In the genomic region with DNA sequence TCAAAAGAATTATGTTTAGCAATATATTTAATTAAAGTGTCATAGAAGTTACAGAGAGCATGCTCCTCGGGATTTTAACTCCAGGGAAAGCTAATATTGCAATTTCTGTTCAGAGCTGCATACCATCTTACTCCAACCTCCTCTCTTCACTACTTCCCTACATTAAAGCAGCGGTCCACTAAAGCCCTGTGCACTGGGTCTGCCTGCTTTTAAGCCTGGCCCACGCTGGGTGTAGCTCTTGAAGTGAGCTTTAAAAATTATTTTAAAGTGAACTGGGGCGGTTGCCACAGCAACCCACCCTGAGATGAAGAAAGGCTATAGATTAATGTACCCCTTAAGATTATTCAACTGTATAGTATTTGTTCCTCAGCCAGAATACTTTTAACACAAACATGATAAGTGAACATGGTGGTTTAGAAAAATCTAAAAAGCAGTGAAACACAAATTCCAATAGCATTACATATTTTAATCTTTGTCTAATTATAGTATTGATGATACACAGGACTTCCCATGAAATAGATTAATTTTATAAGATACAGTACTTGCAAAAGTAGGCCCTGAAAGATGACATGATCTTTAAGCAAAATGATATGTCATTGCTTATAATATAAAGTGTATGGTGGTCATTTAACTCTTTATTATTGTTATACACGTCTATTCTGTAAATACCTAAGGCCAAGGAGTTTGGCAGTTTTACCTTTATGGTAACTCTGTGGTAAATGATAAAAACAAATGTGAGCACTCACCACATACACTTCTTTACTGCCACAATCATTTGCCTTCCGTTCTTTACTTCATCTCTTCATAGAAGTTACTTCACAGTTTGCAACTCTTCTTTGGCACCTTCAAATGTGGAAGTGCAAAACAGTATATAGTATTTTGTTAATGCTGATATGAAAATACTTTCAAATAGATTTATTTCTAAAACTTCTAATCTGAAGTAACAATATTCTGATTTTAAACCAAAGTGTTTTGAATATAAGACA, we compare ENCODE assay signal across 12 cellular contexts. TPM values are rescaled to one million over a fixed set of nuclear protein-coding genes. Genes with fewer than 3 reads are reported as not detected.
DNase-seq lines count a peak whose midpoint lies in the region; ATAC-seq and TF ChIP-seq lines count a peak whose summit lies in the region.
"Had no signal": no experiment of that assay in that cellular context is flagged by ENCODE, and none has a peak within 500 bp of the region (broad histone marks: within the 10 kb centered on the region; RNA-seq: fewer than 3 reads in every experiment).

No MANE protein-coding gene starts in this region.

- no peak for TF ChIP-seq RAD21 in SK-N-SH (IDR thresholded peaks at IDR 0.05; ENCODE audit: low read length)

- no peak for ATAC-seq in SK-N-SH treated with all-trans-retinoic acid at 6 μM for 48 hours

- H3K27ac Mint-ChIP-seq in progenitor cell of endocrine pancreas, result no peak overlapping the region
- H3K27ac Mint-ChIP-seq: activated CD4-positive, alpha-beta memory T cell treated with anti-CD3 and anti-CD28 coated beads, Interleukin-2, amount 10 ng/mL, durations not matched to agents 7 days and 5 days had no signal

- no peak overlapping the region; the same call in 1 of the 2 replicates for H2AFZ ChIP-seq in SK-N-SH (ENCODE audit: low read depth)
- H2AFZ ChIP-seq in OCI-LY1 (ENCODE audit: low read length), result no peak overlapping the region

- DNase-seq in SK-N-SH (no peak), tibial artery (no peak), GM19240 (ENCODE audit: insufficient read length, low spot score) (no peak), ecto neural progenitor cell (ENCODE audit: low spot score) (no peak), progenitor cell of endocrine pancreas (ENCODE audit: low spot score, unreplicated experiment) (no peak)
- DNase-seq: activated CD4-positive, alpha-beta memory T cell treated with anti-CD3 and anti-CD28 coated beads, Interleukin-2, amount 10 ng/mL, durations not matched to agents 7 days and 5 days; amygdala; stimulated activated CD4-positive, alpha-beta T cell treated with anti-CD3 and anti-CD28 coated beads, Interleukin-15, amount 100 ng/mL, for 24 hours; trophoblast cell had no signal

- H3K27me3 ChIP-seq in SK-N-SH (ENCODE audit: insufficient read depth), result no peaks in the 10 kb centered on the region
- H3K27me3 ChIP-seq in OCI-LY1 (ENCODE audit: insufficient read depth, low read length), result no peaks in the 10 kb centered on the region
- H3K27me3 ChIP-seq in layer of hippocampus (ENCODE audit: control insufficient read depth, insufficient read depth, low read length), result no peaks in the 10 kb centered on the region
- H3K27me3 ChIP-seq in tibial artery, result no peaks in the 10 kb centered on the region

- H3K9me3 ChIP-seq in SK-N-SH, result no peaks in the 10 kb centered on the region
- H3K9me3 ChIP-seq in OCI-LY1 (ENCODE audit: low read length), result no peaks in the 10 kb centered on the region
- no peaks in the 10 kb centered on the region for H3K9me3 ChIP-seq in tibial artery

- TF ChIP-seq CTCF in SK-N-SH (IDR thresholded peaks at IDR 0.05) (no peak), OCI-LY1 (IDR thresholded peaks at IDR 0.05; ENCODE audit: low read length) (no peak), tibial artery (IDR thresholded peaks at IDR 0.05) (no peak), progenitor cell of endocrine pancreas (IDR thresholded peaks at IDR 0.05; ENCODE audit: unreplicated experiment) (no peak)

- no peak overlapping the region for H3K27ac ChIP-seq in SK-N-SH (ENCODE audit: low read depth in 2 of 2, low read length in 1 of 2)
- peak overlapping the region; percentile 63 for H3K27ac ChIP-seq in OCI-LY1 (ENCODE audit: low read depth, low read length, poor library complexity, severe bottlenecking)
- H3K27ac ChIP-seq in layer of hippocampus (ENCODE audit: low read depth, low read length), result peak overlapping the region; percentile 60
- peak overlapping the region; percentile 93 to 97 for H3K27ac ChIP-seq in tibial artery

- H3K4me1 Mint-ChIP-seq in progenitor cell of endocrine pancreas (ENCODE audit: low read depth), result peaks cover 8% of the 10 kb centered on the region

- CTCF ChIA-PET in SK-N-SH (lab: Yijun Ruan, JAX), result no interaction called here

- intact Hi-C loops in tibial artery (cut with DNase I; ENCODE audit: low total_unique reads), result loop anchor here (5.0 to 10.0 kb wide), 2 partner anchors 58 to 100 kb away; no protein-coding TSS in a partner anchor

- H3K36me3 Mint-ChIP-seq in progenitor cell of endocrine pancreas (ENCODE audit: insufficient read depth), result no peaks in the 10 kb centered on the region

- no peak overlapping the region for H3K4me2 ChIP-seq in SK-N-SH
- peak overlapping the region; percentile 41; the same call in 1 of the 2 replicates for H3K4me2 ChIP-seq in OCI-LY1 (ENCODE audit: low read length)

- H3K79me2 ChIP-seq in SK-N-SH (ENCODE audit: insufficient read depth) (no peaks in the 10 kb centered on the region), OCI-LY1 (ENCODE audit: insufficient read depth, low read length) (peaks cover 8% of the 10 kb centered on the region)

- H3K4me1 ChIP-seq in SK-N-SH (ENCODE audit: control insufficient read depth in 1 of 2, insufficient read depth in 2 of 2, low read depth in 1 of 2, low read length in 1 of 2), result peaks cover 0 to 2% of the 10 kb centered on the region in 2 experiments; a peak in 2 of 4 replicates
- peaks cover 71% of the 10 kb centered on the region for H3K4me1 ChIP-seq in OCI-LY1 (ENCODE audit: insufficient read depth, low read length, severe bottlenecking)
- peaks cover 0 to 43% (median 11%) of the 10 kb centered on the region in 4 donors for H3K4me1 ChIP-seq in tibial artery

- H3K27me3 Mint-ChIP-seq in progenitor cell of endocrine pancreas, result peaks cover 52% of the 10 kb centered on the region

- H4K20me1 ChIP-seq in SK-N-SH (ENCODE audit: insufficient read depth) (no peaks in the 10 kb centered on the region), OCI-LY1 (ENCODE audit: insufficient read depth, low read length) (no peaks in the 10 kb centered on the region)

- H3K4me3 Mint-ChIP-seq in progenitor cell of endocrine pancreas (ENCODE audit: low read depth), result no peak overlapping the region
- H3K4me3 Mint-ChIP-seq: activated CD4-positive, alpha-beta memory T cell treated with anti-CD3 and anti-CD28 coated beads, Interleukin-2, amount 10 ng/mL, durations not matched to agents 7 days and 5 days had no signal

- H3F3A ChIP-seq in SK-N-SH (replicated peaks; ENCODE audit: insufficient read depth) (peaks cover 10% of the 10 kb centered on the region), OCI-LY1 (ENCODE audit: insufficient read depth, low read length) (no peaks in the 10 kb centered on the region; the same call in 1 of the 2 replicates)

- H3K9me2 ChIP-seq in SK-N-SH, result no peaks in the 10 kb centered on the region
- no peaks in the 10 kb centered on the region for H3K9me2 ChIP-seq in OCI-LY1 (ENCODE audit: low read depth, low read length)

- H3K4me3 ChIP-seq in SK-N-SH (ENCODE audit: low read depth in 2 of 2, low read length in 1 of 2) (no peak overlapping the region), OCI-LY1 (ENCODE audit: low read depth, low read length, poor library complexity, severe bottlenecking) (no peak overlapping the region), tibial artery (peak overlapping the region; percentile 38 to 73)

- POLR2A ChIA-PET in SK-N-SH (lab: Yijun Ruan, JAX), result no interaction called here

- WGBS in SK-N-SH (ENCODE audit: low lambda C conversion rate), result 80% methylated on average over 6 of the region's 6 CpGs

- H3K9ac ChIP-seq in SK-N-SH (no peak overlapping the region), OCI-LY1 (ENCODE audit: low read length) (no peak overlapping the region)

- H3K36me3 ChIP-seq in SK-N-SH (replicated peaks in 1 of 2; ENCODE audit: control insufficient read depth in 1 of 2, insufficient read depth in 2 of 2, low read length in 1 of 2), result no peaks in the 10 kb centered on the region
- H3K36me3 ChIP-seq in OCI-LY1 (ENCODE audit: insufficient read depth, low read length), result no peaks in the 10 kb centered on the region
- H3K36me3 ChIP-seq in tibial artery, result no peaks in the 10 kb centered on the region

- no peaks in the 10 kb centered on the region for H3K9me3 Mint-ChIP-seq in progenitor cell of endocrine pancreas (ENCODE audit: low read depth)
- H3K9me3 Mint-ChIP-seq: activated CD4-positive, alpha-beta memory T cell treated with anti-CD3 and anti-CD28 coated beads, Interleukin-2, amount 10 ng/mL, durations not matched to agents 7 days and 5 days had no signal

- no peak for TF ChIP-seq EP300 in SK-N-SH (IDR thresholded peaks at IDR 0.05; ENCODE audit: borderline replicate concordance in 1 of 2, low read depth in 1 of 2, low read length in 1 of 2)

TF ChIP-seq in SK-N-SH treated with all-trans-retinoic acid at 6 μM for 48 hours, 23 proteins besides CTCF, POLR2A, EP300 and RAD21 (continues in another document):
- TF ChIP-seq ZFP3 (CRISPR knock-in tag; IDR thresholded peaks at IDR 0.05), result no peak
- no peak for TF ChIP-seq TOX (CRISPR knock-in tag; IDR thresholded peaks at IDR 0.05; ENCODE audit: borderline replicate concordance)
- TF ChIP-seq ISL1 (CRISPR knock-in tag; IDR thresholded peaks at IDR 0.05), result peak; percentile 78
- no peak for TF ChIP-seq CSDC2 (CRISPR knock-in tag; IDR thresholded peaks at IDR 0.05)

TF ChIP-seq in SK-N-SH, 30 proteins besides CTCF, POLR2A, EP300 and RAD21 (continues in another document):
- TF ChIP-seq MXI1 (IDR thresholded peaks at IDR 0.05; ENCODE audit: low read depth, low read length) (no peak), ELF1 (IDR thresholded peaks at IDR 0.05) (no peak), RXRA (IDR thresholded peaks at IDR 0.05; ENCODE audit: borderline replicate concordance, low read depth) (no peak), JUND (IDR thresholded peaks at IDR 0.05) (no peak), TAF1 (IDR thresholded peaks at IDR 0.05; ENCODE audit: borderline replicate concordance, low read depth, low read length) (no peak), YY1 (IDR thresholded peaks at IDR 0.05; ENCODE audit: low read depth) (no peak), FOXM1 (IDR thresholded peaks at IDR 0.05; ENCODE audit: low read depth) (no peak), SMC3 (IDR thresholded peaks at IDR 0.05; ENCODE audit: low read depth, low read length) (no peak)
- TF ChIP-seq, protein P1, sequence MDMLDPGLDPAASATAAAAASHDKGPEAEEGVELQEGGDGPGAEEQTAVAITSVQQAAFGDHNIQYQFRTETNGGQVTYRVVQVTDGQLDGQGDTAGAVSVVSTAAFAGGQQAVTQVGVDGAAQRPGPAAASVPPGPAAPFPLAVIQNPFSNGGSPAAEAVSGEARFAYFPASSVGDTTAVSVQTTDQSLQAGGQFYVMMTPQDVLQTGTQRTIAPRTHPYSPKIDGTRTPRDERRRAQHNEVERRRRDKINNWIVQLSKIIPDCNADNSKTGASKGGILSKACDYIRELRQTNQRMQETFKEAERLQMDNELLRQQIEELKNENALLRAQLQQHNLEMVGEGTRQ (IDR thresholded peaks at IDR 0.05; ENCODE audit: borderline replicate concordance, low read depth, low read length), result no peak

RNA-seq across cellular contexts. Expression of gene MEF2C, which starts 4.1 kb away (rescaled TPM):
- 0.93 and 1.2 TPM in 2 replicates for polyA plus RNA-seq in SK-N-SH (2012; rRNA removed)
- polyA plus RNA-seq in SK-N-SH (2012; cell fraction: cytosol; rRNA removed), result 1.4 and 1.6 TPM in 2 replicates
- 1.0 and 1.2 TPM in 2 replicates for polyA plus RNA-seq in SK-N-SH (2012; cell fraction: nucleus; rRNA removed)
- 1.9 and 2.6 TPM in 2 replicates for total RNA-seq in progenitor cell of endocrine pancreas

Comparison
In these comparisons a context has a peak if more than half of its experiments do, and no peak if none do; other contexts are left out.
1. H3K27ac ChIP-seq: peak in OCI-LY1 (single experiment), layer of hippocampus (single experiment) and tibial artery (2 of 2); none in SK-N-SH (0 of 2).
2. H3K4me3 ChIP-seq: peak in tibial artery (2 of 2); none in SK-N-SH (0 of 2) and OCI-LY1 (single experiment).